In the genomic region with DNA sequence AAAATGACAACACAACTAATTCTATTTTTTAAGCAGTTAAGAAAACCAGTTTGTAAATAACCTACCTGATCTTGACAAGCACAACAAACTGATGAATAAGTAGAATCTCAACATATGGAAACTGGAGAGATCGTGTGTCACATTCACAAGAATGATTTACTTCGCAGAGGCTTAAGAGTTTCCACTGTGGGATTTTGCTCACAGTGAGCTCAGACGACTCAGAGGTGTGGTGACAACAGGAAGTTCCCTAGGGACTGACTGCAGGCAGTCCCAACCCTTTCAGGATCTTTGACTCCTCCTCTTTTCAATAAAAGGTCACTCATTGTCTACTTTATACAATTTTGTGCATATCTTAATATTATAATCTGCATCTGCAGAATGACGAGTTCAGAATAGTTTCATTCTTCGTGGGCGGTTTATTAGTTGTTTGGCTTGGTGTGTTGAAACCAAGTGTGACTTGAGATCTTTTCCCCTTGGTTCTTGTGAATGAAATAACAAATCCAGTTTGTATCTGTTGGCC, we compare ENCODE assay signal across 8 cellular contexts. TPM values are rescaled to one million over a fixed set of nuclear protein-coding genes. Genes with fewer than 3 reads are reported as not detected.
DNase-seq lines count a peak whose midpoint lies in the region; ATAC-seq and TF ChIP-seq lines count a peak whose summit lies in the region.

A gene (minus strand): TSS at position 231 of the 520 bp plus-strand sequence. CDS start 117 bp downstream, at position 114.

- intact Hi-C loops in cardiac septum (cut with DNase I), result no loop called here
- intact Hi-C loops in heart left ventricle (cut with DNase I), result loop anchor here in 3 of 10 donors (10.0 kb wide), 2 partner anchors 188 to 198 kb away; a partner anchor contains a TSS

- no peaks in the 10 kb centered on the region for H3K27me3 Mint-ChIP-seq in stimulated activated naive B cell treated with anti-CD40 and anti-IgM and Interleukin-4, amounts not matched to agents 10 μg/mL and 1 μg/mL and 100 μg/mL, for 72 hours

- peak; percentile 1 for DNase-seq in cardiac septum (ENCODE audit: low spot score)
- no peak for DNase-seq in heart left ventricle
- DNase-seq in NCI-H460 (ENCODE audit: extremely low read depth, low read depth), result peak; percentile 70
- peak; percentile 9 for DNase-seq in stimulated activated naive B cell treated with anti-CD40 and anti-IgM and Interleukin-4, amounts not matched to agents 10 μg/mL and 1 μg/mL and 100 μg/mL, for 72 hours
- no peak for DNase-seq in NCI-H1105 (lab: John Stamatoyannopoulos, UW)

- H3K4me1 Mint-ChIP-seq in stimulated activated naive B cell treated with anti-CD40 and anti-IgM and Interleukin-4, amounts not matched to agents 10 μg/mL and 1 μg/mL and 100 μg/mL, for 72 hours, result peaks cover 1 to 7% of the 10 kb centered on the region in 2 donors

- peaks cover 0 to 7% (median 0%) of the 10 kb centered on the region in 12 donors for H3K4me1 ChIP-seq in heart left ventricle
- no peaks in the 10 kb centered on the region for H3K4me1 ChIP-seq in esophagus (ENCODE audit: control insufficient read depth in 2 of 2, insufficient read depth in 2 of 2, low read length in 1 of 2)

- no peaks in the 10 kb centered on the region for H3K36me3 ChIP-seq in heart left ventricle
- H3K36me3 ChIP-seq in esophagus (ENCODE audit: control insufficient read depth in 2 of 2, insufficient read depth in 2 of 2, low read length in 1 of 2), result no peaks in the 10 kb centered on the region

- no peaks in the 10 kb centered on the region for H3K9me3 Mint-ChIP-seq in stimulated activated naive B cell treated with anti-CD40 and anti-IgM and Interleukin-4, amounts not matched to agents 10 μg/mL and 1 μg/mL and 100 μg/mL, for 72 hours

- TF ChIP-seq CTCF in heart left ventricle (IDR thresholded peaks at IDR 0.05), result no peak

- H3K4me3 ChIP-seq in heart left ventricle (peak within 1 kb of the TSS in 6 of 12 donors; percentile 11 to 37 (median 32)), esophagus (ENCODE audit: low read depth in 1 of 2, low read length in 2 of 2) (peak within 1 kb of the TSS in 1 of 2 donors; percentile 39)

- H3K9me3 ChIP-seq in heart left ventricle, result no peaks in the 10 kb centered on the region
- no peaks in the 10 kb centered on the region for H3K9me3 ChIP-seq in esophagus (ENCODE audit: control insufficient read depth in 2 of 2, insufficient read depth in 1 of 2, low read depth in 1 of 2, low read length in 1 of 2)

- H3K27ac ChIP-seq in heart left ventricle, result peak within 1 kb of the TSS in 1 of 12 donors; percentile 51
- H3K27ac ChIP-seq in esophagus (ENCODE audit: low read depth in 2 of 2, low read length in 1 of 2), result peak within 1 kb of the TSS; percentile 66 to 81

- H3K27ac Mint-ChIP-seq in stimulated activated naive B cell treated with anti-CD40 and anti-IgM and Interleukin-4, amounts not matched to agents 10 μg/mL and 1 μg/mL and 100 μg/mL, for 72 hours, result no peak within 1 kb of the TSS

- H3K27me3 ChIP-seq in heart left ventricle (no peaks in the 10 kb centered on the region), esophagus (ENCODE audit: control insufficient read depth in 1 of 2, insufficient read depth in 2 of 2, low read length in 2 of 2) (no peaks in the 10 kb centered on the region)

- TF ChIP-seq POLR2A in heart left ventricle (IDR thresholded peaks at IDR 0.05), result no peak

- 36 to 46% (median 41%) methylated on average over 6 of the region's 6 CpGs for WGBS in heart left ventricle, 4 donors
- WGBS in esophagus, 2 donors, result 25 to 30% methylated on average over 6 of the region's 6 CpGs

- H3K4me3 Mint-ChIP-seq in stimulated activated naive B cell treated with anti-CD40 and anti-IgM and Interleukin-4, amounts not matched to agents 10 μg/mL and 1 μg/mL and 100 μg/mL, for 72 hours, result no peak within 1 kb of the TSS

- H3K36me3 Mint-ChIP-seq in stimulated activated naive B cell treated with anti-CD40 and anti-IgM and Interleukin-4, amounts not matched to agents 10 μg/mL and 1 μg/mL and 100 μg/mL, for 72 hours, result no peaks in the 10 kb centered on the region

- ATAC-seq in heart left ventricle, result no peak
- ATAC-seq in HG02759 (IDR thresholded peaks at IDR 0.05; ENCODE audit: unreplicated experiment), result peak; percentile 83
- ATAC-seq in stimulated activated naive B cell treated with anti-CD40 and anti-IgM and Interleukin-4, amounts not matched to agents 10 μg/mL and 1 μg/mL and 100 μg/mL, for 72 hours (replicated peaks), result peak; percentile 92 to 97
- ATAC-seq in GM21526 (IDR thresholded peaks at IDR 0.05; ENCODE audit: low FRiP score, unreplicated experiment), result no peak

RNA-seq across cellular contexts. Expression of the gene that starts here (rescaled TPM):
- total RNA-seq in cardiac septum (0.51 TPM), heart left ventricle (1 to 10 TPM in 1 of 9 donors, under 1 TPM in 8; 0.09 to 1.4 (median 0.48) TPM)
- polyA plus RNA-seq in heart left ventricle (under 1 TPM; 0.04 to 0.08 TPM), esophagus (10 to 100 TPM; 11.1 to 14.2 TPM)
- 6.0 and 8.0 TPM in 2 replicates for total RNA-seq in NCI-H460 (2014; rRNA removed; shearing (Covaris generic))
- 4.2 and 5.4 TPM in 2 replicates for polyA plus RNA-seq in NCI-H460 (2014; cell fraction: nucleus; rRNA removed)

Comparison
In these comparisons a context has a peak if more than half of its experiments do, and no peak if none do; other contexts are left out.
1. RNA of the gene that starts here (polyA plus RNA-seq): 11.1 to 14.2 TPM in esophagus; 0.04 to 0.08 TPM in heart left ventricle; every median in the first group is over 10 times any median in the second.
2. Peak in DNase-seq in cardiac septum; RNA of the gene not detected or under 1 TPM.
3. DNase-seq: peak in NCI-H460 (single experiment) and stimulated activated naive B cell treated with anti-CD40 and anti-IgM and Interleukin-4, amounts not matched to agents 10 μg/mL and 1 μg/mL and 100 μg/mL, for 72 hours (single experiment); none in heart left ventricle (0 of 5) and NCI-H1105 (single experiment).
4. ATAC-seq: peak in HG02759 (single experiment) and stimulated activated naive B cell treated with anti-CD40 and anti-IgM and Interleukin-4, amounts not matched to agents 10 μg/mL and 1 μg/mL and 100 μg/mL, for 72 hours (2 of 2); none in heart left ventricle (0 of 4) and GM21526 (single experiment).